In the genomic region with DNA sequence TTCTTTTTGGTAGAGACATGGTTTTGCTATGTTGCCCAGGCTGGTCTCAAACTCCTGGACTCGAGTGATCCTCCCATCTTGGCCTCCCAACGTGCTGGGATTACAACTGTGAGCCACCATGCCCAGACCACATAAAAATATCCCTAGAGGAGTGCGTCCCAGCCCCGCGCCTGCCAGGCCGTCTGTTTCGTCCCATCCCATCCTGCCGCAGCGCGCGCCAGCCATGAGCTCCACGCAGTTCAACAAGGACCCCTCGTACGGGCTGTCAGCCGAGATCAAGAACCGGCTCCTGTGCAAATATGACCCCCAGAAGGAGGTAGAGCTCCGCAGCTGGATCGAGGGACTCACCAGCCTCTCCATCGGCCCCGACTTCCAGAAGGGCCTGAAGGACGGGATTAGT, we compare ENCODE assay signal across 26 cellular contexts.
"Had no signal": no experiment of that assay in that cellular context is flagged by ENCODE, and none has a peak within 500 bp of the region (broad histone marks: within the 10 kb centered on the region; RNA-seq: fewer than 3 reads in every experiment).

No MANE protein-coding gene starts in this region.

- H3K27ac ChIP-seq: neural progenitor cell, ovary, parathyroid adenoma, psoas muscle, right lobe of liver, sigmoid colon, stomach, thoracic aorta, thyroid gland, tibial nerve, vagina had no signal

- H2AFZ ChIP-seq: neural progenitor cell, parathyroid adenoma had no signal

- H3K4me3 ChIP-seq: neural progenitor cell, ovary, psoas muscle, right lobe of liver, sigmoid colon, stomach, thoracic aorta, thyroid gland, tibial nerve, upper lobe of left lung, vagina had no signal

- ATAC-seq: naive thymus-derived CD4-positive, alpha-beta T cell; natural killer cell; psoas muscle; right lobe of liver; stimulated activated effector memory CD8-positive, alpha-beta T cell treated with anti-CD3 and anti-CD28 coated beads, Interleukin-12 subunit alpha, Interleukin-12 subunit beta, amount 100 ng/mL, for 72 hours had no signal

- H3K36me3 ChIP-seq: neural progenitor cell, ovary, right lobe of liver, sigmoid colon, stomach, thoracic aorta, thyroid gland, upper lobe of left lung, vagina had no signal

- H3K27me3 ChIP-seq: neural progenitor cell, ovary, right lobe of liver, sigmoid colon, stomach, thyroid gland, tibial nerve, upper lobe of left lung, vagina had no signal

- H3K9ac ChIP-seq: neural progenitor cell, parathyroid adenoma had no signal

- H3K4me1 ChIP-seq: neural progenitor cell, parathyroid adenoma, psoas muscle, right lobe of liver, sigmoid colon, stomach, tibial nerve, vagina had no signal

- H3K79me2 ChIP-seq: parathyroid adenoma had no signal

- DNase-seq: naive thymus-derived CD4-positive, alpha-beta T cell; natural killer cell; nucleus accumbens; ovary; posterior cingulate gyrus; psoas muscle; right cardiac atrium; sigmoid colon; small intestine; stimulated activated CD4-positive, alpha-beta T cell treated with anti-CD3 and anti-CD28 coated beads, Interleukin-15, amount 100 ng/mL, for 24 hours; stimulated activated CD4-positive, alpha-beta T cell treated with anti-CD3 and anti-CD28 coated beads, Interleukin-2, amount 100 ng/mL, for 24 hours; stimulated activated CD4-positive, alpha-beta T cell treated with anti-CD3 and anti-CD28 coated beads, Interleukin-2, amount 100 ng/mL, for 48 hours; stimulated activated CD4-positive, alpha-beta T cell treated with anti-CD3 and anti-CD28 coated beads, Interleukin-4, amount 100 ng/mL, for 24 hours; stimulated activated naive B cell treated with anti-CD40 and anti-IgM and Interleukin-4, amounts not matched to agents 10 μg/mL and 1 μg/mL and 100 μg/mL, for 72 hours; stimulated activated naive CD4-positive, alpha-beta T cell treated with Interleukin-2 at 50 U/mL for 16 hours; stomach; thyroid gland; trophoblast cell had no signal

- H3K9me3 ChIP-seq: ovary, psoas muscle, right lobe of liver, sigmoid colon, stomach, thoracic aorta, thyroid gland, tibial nerve, upper lobe of left lung, vagina had no signal

- H3K4me2 ChIP-seq: neural progenitor cell had no signal
